In genomic region chr2:21860913-21861312, GRCh38 we compare ENCODE assay signal across 28 cellular contexts.
DNase-seq lines count a peak whose midpoint lies in the region; ATAC-seq, FAIRE-seq and TF ChIP-seq lines count a peak whose summit lies in the region.
"Had no signal": no experiment of that assay in that cellular context is flagged by ENCODE, and none has a peak within 500 bp of the region (broad histone marks: within the 10 kb centered on the region; RNA-seq: fewer than 3 reads in every experiment).

No MANE protein-coding gene starts in this region.

- no peaks in the 10 kb centered on the region for H3K27me3 Mint-ChIP-seq in glutamatergic neuron (ENCODE audit: unreplicated experiment)
- H3K27me3 Mint-ChIP-seq in CD8-positive, alpha-beta T cell (ENCODE audit: low read depth) = no peaks in the 10 kb centered on the region
- H3K27me3 Mint-ChIP-seq: CD4-positive, CD25-positive, alpha-beta regulatory T cell had no signal

- no peak overlapping the region for H2BK15ac ChIP-seq in H1 (ENCODE audit: low read length)
- no peak overlapping the region for H2BK15ac ChIP-seq in mesenchymal stem cell (ENCODE audit: low read depth, poor library complexity, severe bottlenecking)

- TF ChIP-seq CTCF in H1 (IDR thresholded peaks at IDR 0.05; ENCODE audit: control extremely low read depth in 1 of 3, insufficient read depth in 1 of 3, low read depth in 1 of 3, low read length in 3 of 3) (no peak), glutamatergic neuron (IDR thresholded peaks at IDR 0.05; ENCODE audit: partially characterized antibody, unreplicated experiment) (no peak)
- TF ChIP-seq CTCF in CD8-positive, alpha-beta T cell (IDR thresholded peaks at IDR 0.05) = no peak

- no peak overlapping the region for H2BK20ac ChIP-seq in H1 (ENCODE audit: low read length)

- no peaks in the 10 kb centered on the region for H3K23me2 ChIP-seq in H1 (ENCODE audit: low read depth, low read length)

- H3K79me1 ChIP-seq in H1 (ENCODE audit: low read depth, low read length) (no peaks in the 10 kb centered on the region), mesenchymal stem cell (replicated peaks; ENCODE audit: low read length, poor library complexity, severe bottlenecking) (no peaks in the 10 kb centered on the region)

- no peak overlapping the region for H4K5ac ChIP-seq in H1 (ENCODE audit: insufficient read length, low read depth, low read length)

- TF ChIP-seq EP300 in H1 (IDR thresholded peaks at IDR 0.05; ENCODE audit: borderline replicate concordance in 1 of 2, low read depth in 2 of 2, low read length in 2 of 2) = no peak

- no peaks in the 10 kb centered on the region for H3K4me1 Mint-ChIP-seq in glutamatergic neuron (ENCODE audit: low read depth, unreplicated experiment)
- no peaks in the 10 kb centered on the region for H3K4me1 Mint-ChIP-seq in CD8-positive, alpha-beta T cell (ENCODE audit: low read depth)
- H3K4me1 Mint-ChIP-seq: CD4-positive, CD25-positive, alpha-beta regulatory T cell had no signal

- DNase-seq in NCI-H510A treated with DMSO at 0.1 percent for 48 hours (lab: John Stamatoyannopoulos, UW) = peak; percentile 17
- no peak for DNase-seq in NCI-H510A (lab: John Stamatoyannopoulos, UW)
- peak; percentile 80 for DNase-seq in NOMO-1 treated with DMSO at 0.1 percent for 48 hours (lab: John Stamatoyannopoulos, UW; ENCODE audit: unreplicated experiment)
- DNase-seq in H1 (ENCODE audit: low read depth in 1 of 2, low spot score in 2 of 2) = no peak
- DNase-seq in mesenchymal stem cell = peak; percentile 5
- no peak for DNase-seq in cortex of kidney (lab: John Stamatoyannopoulos, UW)
- DNase-seq in glutamatergic neuron = no peak
- no peak for DNase-seq in CD8-positive, alpha-beta T cell
- DNase-seq: 8988T; CD4-positive, CD25-positive, alpha-beta regulatory T cell; GM23248; H9; HFFc6; MM.1S; NCI-H1105; NCI-H1436 treated with DMSO at 0.1 percent for 48 hours; NCI-H187 treated with DMSO at 0.1 percent for 48 hours; NCI-H2171 treated with DMSO at 0.1 percent for 48 hours; NCI-H526 treated with DMSO at 0.1 percent for 48 hours; SIG-M5; SW 1271 had no signal

- no peak overlapping the region for H3K14ac ChIP-seq in H1 (ENCODE audit: insufficient read length)
- H3K14ac ChIP-seq in mesenchymal stem cell (ENCODE audit: low read length in 2 of 2) = no peak overlapping the region

- H2AK5ac ChIP-seq in H1 (ENCODE audit: low read depth, low read length) (no peak overlapping the region), mesenchymal stem cell (ENCODE audit: low read length, severe bottlenecking) (no peak overlapping the region)

- H2BK120ac ChIP-seq in H1 (replicated peaks; ENCODE audit: low read depth, low read length) (no peak overlapping the region), mesenchymal stem cell (ENCODE audit: low read depth, low read length) (no peak overlapping the region)

- H3K27ac Mint-ChIP-seq in glutamatergic neuron (ENCODE audit: unreplicated experiment) = no peak overlapping the region
- no peak overlapping the region for H3K27ac Mint-ChIP-seq in CD8-positive, alpha-beta T cell
- H3K27ac Mint-ChIP-seq: CD4-positive, CD25-positive, alpha-beta regulatory T cell; H9; HFFc6 had no signal

- no peak overlapping the region for H2AFZ ChIP-seq in H1 (ENCODE audit: low read length)
- H2AFZ ChIP-seq in mesenchymal stem cell (ENCODE audit: low read depth, low read length) = no peak overlapping the region
- H2AFZ ChIP-seq: GM23248 had no signal

- no peak for TF ChIP-seq RAD21 in H1 (IDR thresholded peaks at IDR 0.05 in 1 of 2, conservative IDR thresholded peaks at IDR 0.05 in 1 of 2; ENCODE audit: low read depth in 2 of 2, low read length in 2 of 2)

- no peaks in the 10 kb centered on the region for H3K79me2 ChIP-seq in H1 (ENCODE audit: control insufficient read depth in 1 of 2, insufficient read depth in 2 of 2, low read length in 2 of 2)

- ATAC-seq in CD8-positive, alpha-beta T cell = no peak

- H3K4me3 Mint-ChIP-seq in glutamatergic neuron (ENCODE audit: unreplicated experiment) = no peak overlapping the region
- H3K4me3 Mint-ChIP-seq in CD8-positive, alpha-beta T cell = no peak overlapping the region
- H3K4me3 Mint-ChIP-seq: CD4-positive, CD25-positive, alpha-beta regulatory T cell; H9; HFFc6 had no signal

- CTCF ChIA-PET in H1 (lab: Charles Lee; ENCODE audit: partially characterized antibody) = no interaction called here
- CTCF ChIA-PET in CD8-positive, alpha-beta T cell (lab: Charles Lee) = no interaction called here

- no peak overlapping the region for H3K27ac ChIP-seq in H1 (ENCODE audit: low read depth, low read length)
- no peak overlapping the region for H3K27ac ChIP-seq in mesenchymal stem cell (ENCODE audit: low read length, poor library complexity, severe bottlenecking)
- H3K27ac ChIP-seq in CD8-positive, alpha-beta T cell (ENCODE audit: low read depth, low read length) = no peak overlapping the region
- H3K27ac ChIP-seq: BLaER1, GM23248, KMS-11, SK-N-MC had no signal

- H3K27me3 ChIP-seq in H1 (replicated peaks in 1 of 4; ENCODE audit: control insufficient read depth in 3 of 4, extremely low read depth in 1 of 4, insufficient read depth in 3 of 4, low read length in 3 of 4) (no peaks in the 10 kb centered on the region), mesenchymal stem cell (ENCODE audit: control insufficient read depth in 1 of 2, insufficient read depth in 1 of 2, low read length in 2 of 2) (no peaks in the 10 kb centered on the region)
- H3K27me3 ChIP-seq in CD8-positive, alpha-beta T cell (ENCODE audit: insufficient read depth, low read length) = no peaks in the 10 kb centered on the region
- H3K27me3 ChIP-seq: BLaER1 had no signal

- 95% methylated on average over 2 of the region's 2 CpGs; no CpG with 5 or more reads in 1 of the 2 experiments for WGBS in H1 (ENCODE audit: extremely low coverage in 1 of 2, insufficient coverage in 1 of 2, insufficient read length in 1 of 2, insufficient replicate concordance in 2 of 2, low coverage in 1 of 2, low lambda C conversion rate in 2 of 2, missing lambda C conversion rate in 1 of 2), 2 experiments
- 59% methylated on average over 2 of the region's 2 CpGs for WGBS in mesenchymal stem cell

- H4K8ac ChIP-seq in H1 (ENCODE audit: extremely low read depth, insufficient read depth, low read length) (no peak overlapping the region), mesenchymal stem cell (ENCODE audit: low read length) (no peak overlapping the region)

- H3K9ac ChIP-seq in H1 (replicated peaks in 1 of 4; ENCODE audit: extremely low read depth in 1 of 4, low read depth in 3 of 4, low read length in 3 of 4) = no peak overlapping the region
- no peak overlapping the region for H3K9ac ChIP-seq in mesenchymal stem cell (ENCODE audit: low read length)
- H3K9ac ChIP-seq: BLaER1, GM23248, KMS-11 had no signal

- no peak for FAIRE-seq in H1 (lab: Jason Lieb, UNC)
- FAIRE-seq: D721Med, G401.6, HTR-8/SVneo, RCC 7860 had no signal

- H3K4me2 ChIP-seq in H1 (ENCODE audit: insufficient read depth in 1 of 2, low read depth in 2 of 2, low read length in 2 of 2) = no peak overlapping the region
- no peak overlapping the region for H3K4me2 ChIP-seq in mesenchymal stem cell (ENCODE audit: low read length, poor library complexity, severe bottlenecking)
- H3K4me2 ChIP-seq: KMS-11 had no signal

- H2BK12ac ChIP-seq in H1 (ENCODE audit: low read depth, low read length) (no peak overlapping the region), mesenchymal stem cell (ENCODE audit: low read length in 2 of 2) (no peak overlapping the region)

- peaks cover 0 to 5% (median 2%) of the 10 kb centered on the region in 4 experiments; a peak in 3 of 7 replicates for H3K4me1 ChIP-seq in H1 (replicated peaks in 1 of 4; ENCODE audit: control insufficient read depth in 3 of 4, insufficient read depth in 4 of 4, low read length in 3 of 4)
- no peaks in the 10 kb centered on the region for H3K4me1 ChIP-seq in mesenchymal stem cell (ENCODE audit: control insufficient read depth, insufficient read depth, low read depth, low read length)
- H3K4me1 ChIP-seq in CD8-positive, alpha-beta T cell (ENCODE audit: insufficient read depth, low read length) = no peaks in the 10 kb centered on the region

- H3K18ac ChIP-seq in H1 (ENCODE audit: extremely low read depth, low read length) (no peak overlapping the region), mesenchymal stem cell (ENCODE audit: low read depth in 1 of 2, low read length in 2 of 2) (no peak overlapping the region)

- no peak overlapping the region for H3K4me3 ChIP-seq in H1 (ENCODE audit: extremely low read depth in 1 of 4, insufficient read depth in 2 of 4, low read depth in 3 of 4, low read length in 4 of 4)
- H3K4me3 ChIP-seq in mesenchymal stem cell (ENCODE audit: insufficient read depth in 1 of 2, low read depth in 1 of 2, low read length in 2 of 2) = no peak overlapping the region
- H3K4me3 ChIP-seq in CD8-positive, alpha-beta T cell (ENCODE audit: low read depth, low read length) = no peak overlapping the region
- H3K4me3 ChIP-seq: BLaER1, GM23248, SK-N-MC had no signal

- POLR2A ChIA-PET in H1 (lab: Charles Lee; ENCODE audit: partially characterized antibody) = no interaction called here
- POLR2A ChIA-PET in CD8-positive, alpha-beta T cell (lab: Charles Lee) = no interaction called here

- H4K91ac ChIP-seq in H1 (replicated peaks; ENCODE audit: insufficient read length, low read length) (no peak overlapping the region), mesenchymal stem cell (ENCODE audit: low read length) (no peak overlapping the region)

- H3K9me3 ChIP-seq in H1 (ENCODE audit: insufficient read depth in 2 of 2, low read depth in 1 of 2, low read length in 1 of 2) (no peaks in the 10 kb centered on the region; a peak in 1 of 4 replicates), mesenchymal stem cell (ENCODE audit: control insufficient read depth, low read length) (peaks cover 9% of the 10 kb centered on the region)
- no peaks in the 10 kb centered on the region for H3K9me3 ChIP-seq in CD8-positive, alpha-beta T cell (ENCODE audit: low read length)

- H3K9me3 Mint-ChIP-seq in glutamatergic neuron (ENCODE audit: unreplicated experiment) = no peaks in the 10 kb centered on the region
- peaks cover 13% of the 10 kb centered on the region for H3K9me3 Mint-ChIP-seq in CD8-positive, alpha-beta T cell

- H4K20me1 ChIP-seq in H1 (replicated peaks in 1 of 2; ENCODE audit: control insufficient read depth in 1 of 2, insufficient read depth in 2 of 2, low read length in 2 of 2) = no peaks in the 10 kb centered on the region
- H4K20me1 ChIP-seq: BLaER1 had no signal

- H3K23ac ChIP-seq in H1 (ENCODE audit: insufficient read length) = no peak overlapping the region
- no peak overlapping the region for H3K23ac ChIP-seq in mesenchymal stem cell (ENCODE audit: low read length in 2 of 2)

- H3K4ac ChIP-seq in H1 (replicated peaks; ENCODE audit: insufficient read length, low read depth, low read length) (no peak overlapping the region), mesenchymal stem cell (ENCODE audit: low read depth in 1 of 2, low read length in 2 of 2) (no peak overlapping the region)

- intact Hi-C loops in CD8-positive, alpha-beta T cell (cut with DNase I, micrococcal nuclease) = no loop called here

- no peak overlapping the region for H2BK5ac ChIP-seq in H1 (ENCODE audit: low read depth, low read length)
- H2BK5ac ChIP-seq in mesenchymal stem cell (ENCODE audit: low read depth, low read length, poor library complexity, severe bottlenecking) = no peak overlapping the region

- H3K56ac ChIP-seq in H1 (replicated peaks; ENCODE audit: insufficient read length, low read depth, low read length) = no peak overlapping the region

- H3K36me3 Mint-ChIP-seq in glutamatergic neuron (ENCODE audit: unreplicated experiment) = no peaks in the 10 kb centered on the region
- no peaks in the 10 kb centered on the region for H3K36me3 Mint-ChIP-seq in CD8-positive, alpha-beta T cell
- H3K36me3 Mint-ChIP-seq: CD4-positive, CD25-positive, alpha-beta regulatory T cell had no signal

- H3K36me3 ChIP-seq in H1 (ENCODE audit: control insufficient read depth in 2 of 4, insufficient read depth in 4 of 4, low read length in 3 of 4) (no peaks in the 10 kb centered on the region), mesenchymal stem cell (ENCODE audit: control insufficient read depth in 1 of 2, insufficient read depth in 2 of 2, low read depth in 1 of 2, low read length in 2 of 2) (no peaks in the 10 kb centered on the region)
- H3K36me3 ChIP-seq in CD8-positive, alpha-beta T cell (ENCODE audit: insufficient read depth, low read length) = no peaks in the 10 kb centered on the region
- H3K36me3 ChIP-seq: BLaER1 had no signal

- no peak for TF ChIP-seq POLR2A in H1 (IDR thresholded peaks at IDR 0.05; ENCODE audit: control extremely low read depth in 1 of 2, low read depth in 2 of 2, low read length in 2 of 2)

Comparison
In these comparisons a context has a peak if more than half of its experiments do, and no peak if none do; other contexts are left out.
1. DNase-seq: peak in NCI-H510A treated with DMSO at 0.1 percent for 48 hours (single experiment), NOMO-1 treated with DMSO at 0.1 percent for 48 hours (single experiment) and mesenchymal stem cell (single experiment); none in NCI-H510A (single experiment), H1 (0 of 2), cortex of kidney (single experiment), glutamatergic neuron (single experiment) and CD8-positive, alpha-beta T cell (0 of 7).